Comparison of ENCODE assay signal across 26 cellular contexts in genomic region chr10:118974951-118975350, GRCh38.
"Had no signal": no experiment of that assay in that cellular context is flagged by ENCODE, and none has a peak within 500 bp of the region (broad histone marks: within the 10 kb centered on the region; RNA-seq: fewer than 3 reads in every experiment).

No MANE protein-coding gene starts in this region.

- H3K9me3 ChIP-seq: ovary, right lobe of liver, transverse colon had no signal

- H3K4me1 Mint-ChIP-seq: naive thymus-derived CD8-positive, alpha-beta T cell; stimulated activated naive CD8-positive, alpha-beta T cell treated with anti-CD3 and anti-CD28 coated beads, Interleukin-15, amount 100 ng/mL, for 72 hours had no signal

- H3K79me2 ChIP-seq: hepatocyte had no signal

- H3K4me2 ChIP-seq: hepatocyte, smooth muscle cell had no signal

- H3K27ac ChIP-seq: esophagus squamous epithelium, gastroesophageal sphincter, heart left ventricle, hepatocyte, left ventricle myocardium inferior, lower lobe of right lung, ovary, right lobe of liver, suprapubic skin, transverse colon had no signal

- H3K4me3 ChIP-seq: esophagus squamous epithelium, gastroesophageal sphincter, heart left ventricle, hepatocyte, left ventricle myocardium inferior, lower lobe of right lung, ovary, right lobe of liver, smooth muscle cell, suprapubic skin, transverse colon had no signal

- H3K27me3 ChIP-seq: gastroesophageal sphincter, heart left ventricle, hepatocyte, ovary, right lobe of liver, suprapubic skin, transverse colon had no signal

- H3K4me3 Mint-ChIP-seq: effector memory CD8-positive, alpha-beta T cell; naive thymus-derived CD8-positive, alpha-beta T cell; stimulated activated naive CD8-positive, alpha-beta T cell treated with anti-CD3 and anti-CD28 coated beads, Interleukin-15, amount 100 ng/mL, for 72 hours had no signal

- H3K4me1 ChIP-seq: esophagus squamous epithelium, lower lobe of right lung, right lobe of liver, suprapubic skin, transverse colon had no signal

- H3K27ac Mint-ChIP-seq: effector memory CD8-positive, alpha-beta T cell; naive thymus-derived CD8-positive, alpha-beta T cell; stimulated activated naive CD8-positive, alpha-beta T cell treated with anti-CD3 and anti-CD28 coated beads, Interleukin-15, amount 100 ng/mL, for 72 hours had no signal

- ATAC-seq: effector memory CD8-positive, alpha-beta T cell; gastroesophageal sphincter; heart left ventricle; left colon; lower lobe of right lung; naive thymus-derived CD8-positive, alpha-beta T cell; right lobe of liver; stimulated activated naive CD8-positive, alpha-beta T cell treated with anti-CD3 and anti-CD28 coated beads, Interleukin-15, amount 100 ng/mL, for 72 hours had no signal

- H3K9me3 Mint-ChIP-seq: effector memory CD8-positive, alpha-beta T cell had no signal

- H3K36me3 ChIP-seq: esophagus squamous epithelium, gastroesophageal sphincter, heart left ventricle, left ventricle myocardium inferior, lower lobe of right lung, ovary, right lobe of liver, suprapubic skin, transverse colon had no signal

- DNase-seq: cerebellar nuclear complex; cortex of kidney; effector memory CD8-positive, alpha-beta T cell; erythroblast; esophagus squamous epithelium; foreskin fibroblast; heart left ventricle; kidney glomerular epithelial cell; left colon; left ventricle myocardium inferior; lower lobe of right lung; naive thymus-derived CD8-positive, alpha-beta T cell; occipital lobe; ovary; right lobe of liver; stimulated activated CD4-positive, alpha-beta T cell treated with anti-CD3 and anti-CD28 coated beads, Interleukin-12 subunit alpha, Interleukin-12 subunit beta, amount 100 ng/mL, for 4 hours; stimulated activated CD4-positive, alpha-beta T cell treated with anti-CD3 and anti-CD28 coated beads, Interleukin-1b, Interleukin-23, amount 100 ng/mL, for 48 hours; stimulated activated CD4-positive, alpha-beta T cell treated with anti-CD3 and anti-CD28 coated beads, Interleukin-4, amount 100 ng/mL, for 1 hour; stimulated activated CD8-positive, alpha-beta memory T cell treated with anti-CD3 and anti-CD28 coated beads, Interleukin-4, amount 100 ng/mL, for 48 hours; stimulated activated naive CD4-positive, alpha-beta T cell; stimulated activated naive CD8-positive, alpha-beta T cell treated with anti-CD3 and anti-CD28 coated beads, Interleukin-15, amount 100 ng/mL, for 72 hours; transverse colon had no signal

- H2AFZ ChIP-seq: hepatocyte had no signal
